In the genomic region with DNA sequence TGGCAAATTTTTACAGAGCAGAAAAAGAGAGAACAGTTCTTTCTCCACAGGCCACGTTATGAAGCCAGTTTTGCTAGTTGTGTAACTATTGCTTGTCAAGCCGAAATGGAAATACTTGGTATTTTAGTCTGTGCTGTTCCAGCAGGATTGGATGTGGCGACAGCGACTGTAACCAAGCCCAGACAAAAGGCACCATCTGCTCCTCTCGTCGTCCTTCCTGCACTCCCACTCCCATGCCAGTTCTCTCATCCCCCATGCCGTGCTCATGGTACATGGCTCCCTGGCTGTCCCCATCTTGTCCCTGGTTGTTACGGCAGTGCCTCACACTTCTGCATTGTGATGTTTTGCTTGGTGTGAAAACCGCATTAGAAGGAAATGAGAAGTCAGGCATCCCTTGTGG, we compare ENCODE assay signal across 23 cellular contexts.
DNase-seq lines count a peak whose midpoint lies in the region; ATAC-seq lines count a peak whose summit lies in the region.
"Had no signal": no experiment of that assay in that cellular context is flagged by ENCODE, and none has a peak within 500 bp of the region (broad histone marks: within the 10 kb centered on the region; RNA-seq: fewer than 3 reads in every experiment).

No MANE protein-coding gene starts in this region.

- no peaks in the 10 kb centered on the region for H3K36me3 Mint-ChIP-seq in activated naive CD4-positive, alpha-beta T cell treated with anti-CD3 and anti-CD28 coated beads, Interleukin-2, amount 50 U/mL, for 72 hours
- H3K36me3 Mint-ChIP-seq: CD14-positive monocyte had no signal

- H3K9me3 Mint-ChIP-seq in activated naive CD4-positive, alpha-beta T cell treated with anti-CD3 and anti-CD28 coated beads, Interleukin-2, amount 50 U/mL, for 72 hours, result peaks cover 4 to 8% of the 10 kb centered on the region in 2 donors

- DNase-seq in G401 (ENCODE audit: low spot score), result peak; percentile 80
- peak; percentile 46 for DNase-seq in NCI-H2171 treated with DMSO at 0.1 percent for 48 hours (lab: John Stamatoyannopoulos, UW)
- peak; percentile 48 for DNase-seq in cerebellum (ENCODE audit: low spot score)
- peak; percentile 51 for DNase-seq in middle frontal gyrus (ENCODE audit: extremely low spot score, low spot score)
- DNase-seq in activated naive CD4-positive, alpha-beta T cell treated with anti-CD3 and anti-CD28 coated beads, Interleukin-2, amount 50 U/mL, for 72 hours (ENCODE audit: low spot score in 2 of 2), result no peak
- no peak for DNase-seq in ACHN
- DNase-seq in effector CD4-positive, alpha-beta T cell, result no peak
- DNase-seq: DMS79, GM23248, HCEC 1CT, KG1, NCI-H1092 treated with DMSO at 0.1 percent for 48 hours, NCI-H146, NCI-H2081 treated with DMSO at 0.1 percent for 48 hours, NCI-H510A, NCI-H748 treated with DMSO at 0.1 percent for 48 hours, SIG-M5, SK-N-SH had no signal

- in situ Hi-C loops in G401 (cut with HindIII; ENCODE audit: low sequenced_read_pairs), result no loop called here
- in situ Hi-C loops in ACHN (cut with HindIII; ENCODE audit: low pct_ligation_motif_present, low pct_unique_long_range_greater_than_20kb, low sequenced_read_pairs), result no loop called here

- no peak overlapping the region for H3K27ac Mint-ChIP-seq in activated naive CD4-positive, alpha-beta T cell treated with anti-CD3 and anti-CD28 coated beads, Interleukin-2, amount 50 U/mL, for 72 hours
- H3K27ac Mint-ChIP-seq: B cell, CD14-positive monocyte had no signal

- ATAC-seq in activated naive CD4-positive, alpha-beta T cell treated with anti-CD3 and anti-CD28 coated beads, Interleukin-2, amount 50 U/mL, for 72 hours, result no peak
- no peak for ATAC-seq in GM18868 (IDR thresholded peaks at IDR 0.05; ENCODE audit: unreplicated experiment)
- ATAC-seq: GM12878, Panc1 had no signal

Comparison
In these comparisons a context has a peak if more than half of its experiments do, and no peak if none do; other contexts are left out.
1. DNase-seq: peak in G401 (single experiment), NCI-H2171 treated with DMSO at 0.1 percent for 48 hours (single experiment), cerebellum (single experiment) and middle frontal gyrus (single experiment); none in activated naive CD4-positive, alpha-beta T cell treated with anti-CD3 and anti-CD28 coated beads, Interleukin-2, amount 50 U/mL, for 72 hours (0 of 2), ACHN (single experiment) and effector CD4-positive, alpha-beta T cell (single experiment).